Comparison of ENCODE assay signal across 14 cellular contexts in the genomic region with DNA sequence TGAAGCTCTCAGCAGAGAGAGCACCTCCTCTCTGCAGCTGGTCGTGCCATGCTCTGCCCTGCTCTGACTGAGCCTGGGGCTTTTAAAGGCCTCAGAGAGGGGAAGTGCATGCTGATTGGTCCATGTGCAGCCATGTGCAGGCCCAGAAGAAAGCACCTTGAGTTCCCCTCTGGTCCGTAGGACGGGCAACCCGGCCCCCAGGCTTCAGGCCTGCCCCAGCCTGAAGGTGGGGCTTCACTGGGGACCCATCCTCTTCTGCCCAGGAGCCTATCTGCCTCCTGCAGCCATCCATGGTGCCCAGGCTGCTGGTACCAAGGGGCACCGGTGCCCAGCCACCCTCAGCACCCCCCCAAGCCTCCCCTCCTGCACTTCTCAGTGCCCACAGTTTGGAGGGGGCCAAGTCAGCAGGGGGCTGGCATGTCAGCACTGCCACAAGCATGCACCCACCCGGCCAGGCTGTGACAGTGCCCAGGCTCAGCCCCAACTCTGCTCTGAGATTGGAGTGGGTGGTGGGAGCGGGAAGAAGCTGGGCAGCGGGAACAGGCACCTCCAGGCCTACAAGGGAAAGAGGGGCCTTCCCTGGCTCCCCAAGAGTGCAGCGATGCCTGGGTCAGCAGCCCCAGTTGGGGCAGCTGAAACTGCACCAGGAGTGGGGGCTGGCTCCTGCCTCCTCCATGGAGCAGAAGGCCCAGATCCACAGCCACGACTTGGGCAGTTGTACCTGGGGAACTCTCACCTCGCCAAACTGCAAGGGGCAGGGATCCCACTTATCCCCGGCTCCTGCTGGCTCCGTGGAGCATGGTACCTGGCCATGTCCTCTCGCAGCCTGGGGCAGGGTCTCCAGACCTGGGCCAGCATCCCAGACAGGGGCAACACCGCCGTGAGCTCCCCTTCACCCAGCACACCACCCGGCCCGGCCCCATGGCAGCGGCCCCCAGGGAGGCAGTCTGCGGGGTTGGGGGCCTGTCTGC. TPM values are rescaled to one million over a fixed set of nuclear protein-coding genes. Genes with fewer than 3 reads are reported as not detected.
DNase-seq lines count a peak whose midpoint lies in the region; ATAC-seq, FAIRE-seq and TF ChIP-seq lines count a peak whose summit lies in the region.
"Had no signal": no experiment of that assay in that cellular context is flagged by ENCODE, and none has a peak within 500 bp of the region (broad histone marks: within the 10 kb centered on the region; RNA-seq: fewer than 3 reads in every experiment).

No MANE protein-coding gene starts in this region.

- H3K27ac ChIP-seq in H9 (ENCODE audit: insufficient read length, low read depth, low read length) (no peak overlapping the region), kidney (ENCODE audit: low read depth in 2 of 2, low read length in 2 of 2) (no peak overlapping the region)

- no peak overlapping the region for H2BK12ac ChIP-seq in H9 (ENCODE audit: insufficient read length, low read depth, low read length)

- no peak overlapping the region for H3T11ph ChIP-seq in H9 (ENCODE audit: low read length)

- no peak for ATAC-seq in HG02678 (IDR thresholded peaks at IDR 0.05; ENCODE audit: unreplicated experiment)
- ATAC-seq: stimulated activated naive CD8-positive, alpha-beta T cell treated with anti-CD3 and anti-CD28 coated beads, Interleukin-15, amount 100 ng/mL, for 72 hours had no signal

- no peak for FAIRE-seq in kidney (lab: Jason Lieb, UNC)
- FAIRE-seq: frontal cortex had no signal

- no peak overlapping the region for H2BK120ac ChIP-seq in H9 (ENCODE audit: low read depth, low read length, poor library complexity, severe bottlenecking)

- H3K4me1 ChIP-seq in H9 (ENCODE audit: insufficient read depth, low read length) (no peaks in the 10 kb centered on the region), adipocyte (ENCODE audit: control insufficient read depth, insufficient read depth, low read length) (peaks cover 47% of the 10 kb centered on the region), kidney (ENCODE audit: control insufficient read depth in 1 of 2, insufficient read depth in 1 of 2, low read depth in 1 of 2, low read length in 2 of 2) (no peaks in the 10 kb centered on the region)

- H3K27me3 ChIP-seq in H9 (ENCODE audit: insufficient read depth, low read length), result no peaks in the 10 kb centered on the region
- H3K27me3 ChIP-seq in adipocyte (replicated peaks; ENCODE audit: control insufficient read depth, insufficient read depth, low read length), result no peaks in the 10 kb centered on the region

- H3K9ac ChIP-seq in H9 (ENCODE audit: extremely low read depth, insufficient read length, low read length), result no peak overlapping the region
- H3K9ac ChIP-seq in adipocyte (ENCODE audit: low read length), result peak overlapping the region; percentile 55
- no peak overlapping the region for H3K9ac ChIP-seq in kidney (ENCODE audit: low read length in 2 of 2)

- no peak overlapping the region for H2BK5ac ChIP-seq in H9 (ENCODE audit: insufficient read length, low read length)

- H3K79me1 ChIP-seq in H9 (ENCODE audit: insufficient read depth, low read depth, low read length, poor library complexity, severe bottlenecking), result no peaks in the 10 kb centered on the region

- H3K36me3 Mint-ChIP-seq in H9 (ENCODE audit: insufficient read depth in 1 of 3, low read depth in 3 of 3), result peaks cover 24 to 52% (median 31%) of the 10 kb centered on the region in 3 experiments

- no peaks in the 10 kb centered on the region for H3K9me3 ChIP-seq in H9 (ENCODE audit: control insufficient read depth, low read depth, low read length)
- peaks cover 4% of the 10 kb centered on the region for H3K9me3 ChIP-seq in adipocyte (ENCODE audit: control insufficient read depth, low read length)
- H3K9me3 ChIP-seq in kidney (ENCODE audit: control insufficient read depth in 1 of 2, low read length in 2 of 2), result peaks cover 3 to 4% of the 10 kb centered on the region in 2 donors

- H3K4ac ChIP-seq in H9 (ENCODE audit: low read depth, low read length), result no peak overlapping the region

- no peak overlapping the region for H2BK20ac ChIP-seq in H9 (ENCODE audit: low read depth, low read length, poor library complexity, severe bottlenecking)

- no peak overlapping the region for H4K91ac ChIP-seq in H9 (ENCODE audit: insufficient read length, low read depth, low read length)

- H2AFZ ChIP-seq in H9 (ENCODE audit: low read length), result no peak overlapping the region

- no peak overlapping the region for H4K8ac ChIP-seq in H9 (replicated peaks; ENCODE audit: insufficient read length, low read depth, low read length)

- WGBS in H9 (ENCODE audit: extremely low coverage, insufficient read length, low lambda C conversion rate), result no CpG with 5 or more reads among the region's 20 CpGs

- no peaks in the 10 kb centered on the region for H3K23me2 ChIP-seq in H9 (ENCODE audit: insufficient read length, low read depth, low read length, poor library complexity, severe bottlenecking)

- no peak overlapping the region for H3K18ac ChIP-seq in H9 (ENCODE audit: insufficient read length, low read depth, low read length)

- no peak overlapping the region for H2AK5ac ChIP-seq in H9 (ENCODE audit: insufficient read length, low read length)

- TF ChIP-seq CTCF in H9 (conservative IDR thresholded peaks at IDR 0.05) (no peak), kidney (IDR thresholded peaks at IDR 0.05; ENCODE audit: borderline replicate concordance, extremely low read depth, insufficient read depth) (no peak)

- H4K20me1 ChIP-seq in H9 (ENCODE audit: control insufficient read depth, insufficient read depth, insufficient read length), result no peaks in the 10 kb centered on the region

- H3K27ac Mint-ChIP-seq in H9, result no peak overlapping the region
- H3K27ac Mint-ChIP-seq: CD4-positive, alpha-beta memory T cell had no signal

- no peak overlapping the region for H3K4me3 Mint-ChIP-seq in H9
- H3K4me3 Mint-ChIP-seq: CD4-positive, alpha-beta memory T cell; stimulated activated naive CD8-positive, alpha-beta T cell treated with anti-CD3 and anti-CD28 coated beads, Interleukin-15, amount 100 ng/mL, for 72 hours had no signal

- H3K27me3 Mint-ChIP-seq in H9 (ENCODE audit: low read depth), result no peaks in the 10 kb centered on the region

- H3K56ac ChIP-seq in H9 (ENCODE audit: insufficient read length, low read depth, low read length), result no peak overlapping the region

- no peak overlapping the region for H3K4me2 ChIP-seq in H9 (ENCODE audit: insufficient read depth, insufficient read length, low read length)

- peaks cover 88% of the 10 kb centered on the region for H3K36me3 ChIP-seq in adipocyte (ENCODE audit: control insufficient read depth, insufficient read depth, low read length, severe bottlenecking)
- no peaks in the 10 kb centered on the region for H3K36me3 ChIP-seq in kidney (ENCODE audit: control insufficient read depth in 1 of 2, insufficient read depth in 2 of 2, low read length in 2 of 2)

- H3K23ac ChIP-seq in H9 (ENCODE audit: insufficient read length, low read depth, low read length), result no peak overlapping the region

- DNase-seq in H9, result peak; percentile 23
- DNase-seq in adipocyte (ENCODE audit: low read depth), result no peak
- peak; percentile 59 for DNase-seq in kidney
- DNase-seq in stimulated activated CD8-positive, alpha-beta memory T cell treated with anti-CD3 and anti-CD28 coated beads, Interleukin-4, amount 100 ng/mL, for 48 hours, result peak; percentile 12
- no peak for DNase-seq in NCI-H187 treated with DMSO at 0.1 percent for 48 hours (lab: John Stamatoyannopoulos, UW)
- DNase-seq in kidney glomerular epithelial cell (lab: John Stamatoyannopoulos, UW), result no peak
- DNase-seq: activated CD4-positive, alpha-beta T cell treated with anti-CD3 and anti-CD28 coated beads, Interleukin-2, amount 50 U/mL, for 1 hour; CD4-positive, alpha-beta memory T cell; NCI-H2171 treated with DMSO at 0.1 percent for 48 hours; occipital lobe had no signal

- peaks cover 28 to 32% of the 10 kb centered on the region in 2 experiments for H3K9me3 Mint-ChIP-seq in H9

- intact Hi-C loops in kidney (cut with DNase I), result loop anchor here (10.0 kb wide), 1 partner anchor 135 kb away; no protein-coding TSS in a partner anchor

- peaks cover 13% of the 10 kb centered on the region in 2 experiments for H3K4me1 Mint-ChIP-seq in H9
- H3K4me1 Mint-ChIP-seq: CD4-positive, alpha-beta memory T cell had no signal

- no peak overlapping the region for H4K5ac ChIP-seq in H9 (ENCODE audit: insufficient read length, low read depth, low read length)

- H3K14ac ChIP-seq in H9 (ENCODE audit: insufficient read depth, low read length), result no peak overlapping the region

- H3K79me2 ChIP-seq in H9 (ENCODE audit: insufficient read depth, low read length), result no peaks in the 10 kb centered on the region

- no peak overlapping the region for H2BK15ac ChIP-seq in H9 (ENCODE audit: low read depth, low read length)

- no peak overlapping the region for H3K4me3 ChIP-seq in adipocyte (ENCODE audit: low read length)
- no peak overlapping the region for H3K4me3 ChIP-seq in kidney (ENCODE audit: low read length in 2 of 2)

RNA-seq across cellular contexts. Expression of gene COL6A2, which starts 11.6 kb away (rescaled TPM):
- total RNA-seq in H9 (2021) (124 and 129 TPM in 2 replicates), kidney (174 TPM)
- 52.4 TPM for polyA plus RNA-seq in kidney (ENCODE audit: insufficient read depth, low read depth, low replicate concordance)

RNA-seq across cellular contexts. Expression of gene FTCD, which starts 45.8 kb away (rescaled TPM):
- total RNA-seq in H9 (2021), result 6.7 and 6.8 TPM in 2 replicates
- 51.6 TPM for total RNA-seq in kidney
- polyA plus RNA-seq in kidney (ENCODE audit: insufficient read depth, low read depth, low replicate concordance), result 273 TPM
- total RNA-seq: dermis microvascular lymphatic vessel endothelial cell, occipital lobe had no signal
- polyA plus RNA-seq: CD4-positive, alpha-beta memory T cell had no signal

Comparison
In these comparisons a context has a peak if more than half of its experiments do, and no peak if none do; other contexts are left out.
1. DNase-seq: peak in H9 (single experiment), kidney (single experiment) and stimulated activated CD8-positive, alpha-beta memory T cell treated with anti-CD3 and anti-CD28 coated beads, Interleukin-4, amount 100 ng/mL, for 48 hours (single experiment); none in adipocyte (single experiment), NCI-H187 treated with DMSO at 0.1 percent for 48 hours (single experiment) and kidney glomerular epithelial cell (single experiment).